15 cellular contexts compared by ENCODE assay signal in the genomic region with DNA sequence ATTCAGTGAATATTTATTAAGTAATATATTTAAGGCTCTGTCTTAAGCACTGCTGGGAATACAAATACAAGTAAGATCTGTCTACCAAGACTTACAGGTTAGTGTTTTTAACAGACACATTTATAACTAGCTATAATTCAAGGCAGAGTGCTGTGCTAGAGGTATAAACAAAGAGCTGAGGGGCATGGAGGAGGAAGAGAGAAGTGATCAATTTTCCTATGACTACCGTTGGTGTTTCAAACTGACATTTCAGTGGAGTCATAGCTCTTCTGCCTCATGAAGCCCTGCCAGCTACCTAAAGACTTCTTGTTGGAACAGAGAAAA.
DNase-seq lines count a peak whose midpoint lies in the region; TF ChIP-seq lines count a peak whose summit lies in the region.
"Had no signal": no experiment of that assay in that cellular context is flagged by ENCODE, and none has a peak within 500 bp of the region (broad histone marks: within the 10 kb centered on the region; RNA-seq: fewer than 3 reads in every experiment).

No MANE protein-coding gene starts in this region.

- no peaks in the 10 kb centered on the region for H3K27me3 ChIP-seq in skeletal muscle satellite cell (ENCODE audit: control insufficient read depth, insufficient read depth, low read length)

- CTCF ChIA-PET in MCF 10A (lab: Yijun Ruan, JAX): interaction anchor here (1.4 kb wide), 1 partner anchor 41 kb away, joined by 9 read pairs; no protein-coding TSS in a partner anchor

- intact Hi-C loops in MCF 10A (cut with micrococcal nuclease): no loop called here

- H3K4me3 Mint-ChIP-seq in MCF 10A (ENCODE audit: unreplicated experiment): no peak overlapping the region
- H3K4me3 Mint-ChIP-seq: B cell; CD4-positive, alpha-beta memory T cell; HFFc6 had no signal

- H3K27ac Mint-ChIP-seq in MCF 10A (ENCODE audit: low read depth, unreplicated experiment): no peak overlapping the region
- H3K27ac Mint-ChIP-seq: B cell; CD4-positive, alpha-beta memory T cell; HFFc6 had no signal

- peak; percentile 20 for DNase-seq in ELR (ENCODE audit: low read depth)
- DNase-seq in SK-N-MC (ENCODE audit: low read depth, low spot score): no peak
- DNase-seq in left kidney (ENCODE audit: low read depth, low spot score): peak; percentile 40
- no peak for DNase-seq in NCI-H1092 treated with DMSO at 0.1 percent for 48 hours (lab: John Stamatoyannopoulos, UW)
- no peak for DNase-seq in MCF 10A (ENCODE audit: unreplicated experiment)
- DNase-seq in NCI-H510A (lab: John Stamatoyannopoulos, UW): no peak
- DNase-seq: CD4-positive, alpha-beta memory T cell; DMS79; GDM1; HCEC 1CT had no signal

- H3K9ac ChIP-seq in SK-N-MC (ENCODE audit: insufficient read length): no peak overlapping the region
- H3K9ac ChIP-seq in skeletal muscle satellite cell (ENCODE audit: low read depth, low read length): peak overlapping the region; percentile 28

- no peaks in the 10 kb centered on the region for H3K36me3 Mint-ChIP-seq in MCF 10A (ENCODE audit: insufficient read depth, unreplicated experiment)

- H3K9me3 ChIP-seq in SK-N-MC (ENCODE audit: low read depth, low read length) (no peaks in the 10 kb centered on the region), skeletal muscle satellite cell (replicated peaks; ENCODE audit: low read length) (no peaks in the 10 kb centered on the region)

- H3K4me1 Mint-ChIP-seq in MCF 10A (ENCODE audit: insufficient read depth, unreplicated experiment): no peaks in the 10 kb centered on the region
- H3K4me1 Mint-ChIP-seq: B cell; CD4-positive, alpha-beta memory T cell had no signal

- no peak for TF ChIP-seq CTCF in MCF 10A (IDR thresholded peaks at IDR 0.05; ENCODE audit: unreplicated experiment)

- BruUV-seq in MCF 10A (replicated peaks; lab: Mats Ljungman, UMichigan): no TSS peak

- peaks cover 45% of the 10 kb centered on the region for H3K4me1 ChIP-seq in skeletal muscle satellite cell (ENCODE audit: control insufficient read depth, insufficient read depth, low read length)

- H3K9me3 Mint-ChIP-seq in MCF 10A (ENCODE audit: unreplicated experiment): no peaks in the 10 kb centered on the region
- H3K9me3 Mint-ChIP-seq: CD4-positive, alpha-beta memory T cell had no signal

- no peak overlapping the region for H3K27ac ChIP-seq in SK-N-MC
- H3K27ac ChIP-seq: C4-2B, HL-60 had no signal

- H3K4me2 ChIP-seq in skeletal muscle satellite cell (ENCODE audit: low read length): no peak overlapping the region

- no peaks in the 10 kb centered on the region for H3K27me3 Mint-ChIP-seq in MCF 10A (ENCODE audit: insufficient read depth, unreplicated experiment)
- H3K27me3 Mint-ChIP-seq: B cell had no signal

- peak overlapping the region; percentile 40; the same call in 1 of the 2 replicates for H3K4me3 ChIP-seq in SK-N-MC
- no peak overlapping the region for H3K4me3 ChIP-seq in skeletal muscle satellite cell (ENCODE audit: low read length)

- H3K36me3 ChIP-seq in SK-N-MC (ENCODE audit: insufficient read depth, low read length) (no peaks in the 10 kb centered on the region), skeletal muscle satellite cell (ENCODE audit: insufficient read depth, low read length) (peaks cover 23% of the 10 kb centered on the region)

- POLR2A ChIA-PET in MCF 10A (lab: Yijun Ruan, JAX): interaction anchor here (0.9 to 1.3 kb wide), 2 partner anchors 12 to 13 kb away, joined by 3 read pairs; no protein-coding TSS in a partner anchor

Comparison
In these comparisons a context has a peak if more than half of its experiments do, and no peak if none do; other contexts are left out.
1. DNase-seq: peak in ELR (single experiment) and left kidney (single experiment); none in SK-N-MC (single experiment), NCI-H1092 treated with DMSO at 0.1 percent for 48 hours (single experiment), MCF 10A (single experiment) and NCI-H510A (single experiment).